ENCODE assay signal across 9 cellular contexts in the genomic region with DNA sequence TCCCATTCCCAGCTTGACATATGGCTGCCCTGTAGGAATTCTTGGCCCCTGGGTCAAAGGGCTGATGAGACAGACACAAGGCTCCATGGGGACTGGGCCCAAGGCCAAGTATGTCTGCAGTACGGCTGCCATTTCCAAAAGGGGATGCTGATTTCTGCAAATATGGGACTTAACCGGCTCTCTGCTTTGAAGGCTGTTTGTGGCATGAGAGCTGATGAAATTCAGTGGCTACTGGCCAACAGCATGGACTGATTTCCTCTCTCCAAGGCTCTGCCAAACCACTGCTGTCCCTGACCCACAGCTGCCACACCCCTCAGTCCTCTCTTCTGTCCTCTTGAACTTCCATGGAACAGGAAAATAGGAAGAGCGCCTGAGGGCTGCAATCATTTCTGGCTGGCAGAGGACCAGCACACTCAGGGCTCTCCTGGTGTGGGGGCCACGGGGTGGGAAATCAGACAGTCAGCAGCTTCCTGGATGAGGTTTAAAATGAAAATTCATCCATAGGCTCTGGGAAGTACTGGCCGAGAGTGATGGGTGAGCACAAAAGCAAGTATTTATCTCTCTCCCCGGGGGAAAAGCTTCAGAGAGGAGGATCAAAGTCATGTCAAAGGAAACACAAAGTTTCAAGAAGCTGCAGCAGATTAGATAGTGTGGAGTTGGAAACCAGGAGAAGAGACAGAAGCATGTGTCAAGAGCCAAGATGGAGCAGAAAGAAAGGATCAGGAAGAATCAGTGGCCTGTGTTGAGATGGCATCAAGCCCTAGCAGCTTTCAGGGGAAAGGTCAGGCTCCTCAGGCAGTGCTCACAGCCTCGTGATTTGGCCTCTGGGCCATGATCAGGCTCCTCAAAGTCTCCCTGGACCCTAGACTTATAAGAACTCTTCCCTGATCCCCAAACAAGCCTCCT.
DNase-seq lines count a peak whose midpoint lies in the region; ATAC-seq and TF ChIP-seq lines count a peak whose summit lies in the region.
"Had no signal": no experiment of that assay in that cellular context is flagged by ENCODE, and none has a peak within 500 bp of the region (broad histone marks: within the 10 kb centered on the region; RNA-seq: fewer than 3 reads in every experiment).

No MANE protein-coding gene starts in this region.

- peaks cover 0 to 1% (median 0%) of the 10 kb centered on the region in 3 donors for H3K27me3 Mint-ChIP-seq in CD14-positive monocyte (ENCODE audit: low read depth in 3 of 3)
- H3K27me3 Mint-ChIP-seq: central memory CD8-positive, alpha-beta T cell had no signal

- H3K9me3 Mint-ChIP-seq in CD14-positive monocyte, result no peaks in the 10 kb centered on the region
- H3K9me3 Mint-ChIP-seq: central memory CD8-positive, alpha-beta T cell had no signal

- H3K27ac Mint-ChIP-seq in CD14-positive monocyte, result peak overlapping the region in 5 of 7 donors; percentile 13 to 61 (median 39)

- intact Hi-C loops in CD14-positive monocyte (cut with micrococcal nuclease), result no loop called here

- peak overlapping the region in 1 of 2 donors; percentile 13 for H3K4me3 Mint-ChIP-seq in CD14-positive monocyte
- H3K4me3 Mint-ChIP-seq: central memory CD8-positive, alpha-beta T cell had no signal

- ATAC-seq in HG03460 (IDR thresholded peaks at IDR 0.05; ENCODE audit: unreplicated experiment) (no peak), HG03565 (IDR thresholded peaks at IDR 0.05; ENCODE audit: unreplicated experiment) (no peak), HG02938 (IDR thresholded peaks at IDR 0.05; ENCODE audit: unreplicated experiment) (no peak)

- no peak for TF ChIP-seq CTCF in CD14-positive monocyte (IDR thresholded peaks at IDR 0.05)

- H3K4me1 Mint-ChIP-seq in CD14-positive monocyte, result peaks cover 26% of the 10 kb centered on the region
- H3K4me1 Mint-ChIP-seq: central memory CD8-positive, alpha-beta T cell had no signal

- H3K36me3 Mint-ChIP-seq in CD14-positive monocyte, result peaks cover 41 to 60% of the 10 kb centered on the region in 2 donors

- no peak for DNase-seq in CD14-positive monocyte (ENCODE audit: low spot score)
- DNase-seq in NCI-H446 (lab: John Stamatoyannopoulos, UW), result peak; percentile 58 to 85
- peak; percentile 94 for DNase-seq in dedifferentiated amniotic fluid mesenchymal stem cell (ENCODE audit: extremely low spot score)
- DNase-seq in midbrain (lab: John Stamatoyannopoulos, UW), result peak; percentile 61
- no peak for DNase-seq in HUDEP-2 (lab: John Stamatoyannopoulos, UW; ENCODE audit: unreplicated experiment in 76 of 76)

Comparison
In these comparisons a context has a peak if more than half of its experiments do, and no peak if none do; other contexts are left out.
1. DNase-seq: peak in NCI-H446 (2 of 2), dedifferentiated amniotic fluid mesenchymal stem cell (single experiment) and midbrain (single experiment); none in CD14-positive monocyte (single experiment) and HUDEP-2 (0 of 76).